Comparison of ENCODE assay signal across 9 cellular contexts in the genomic region with DNA sequence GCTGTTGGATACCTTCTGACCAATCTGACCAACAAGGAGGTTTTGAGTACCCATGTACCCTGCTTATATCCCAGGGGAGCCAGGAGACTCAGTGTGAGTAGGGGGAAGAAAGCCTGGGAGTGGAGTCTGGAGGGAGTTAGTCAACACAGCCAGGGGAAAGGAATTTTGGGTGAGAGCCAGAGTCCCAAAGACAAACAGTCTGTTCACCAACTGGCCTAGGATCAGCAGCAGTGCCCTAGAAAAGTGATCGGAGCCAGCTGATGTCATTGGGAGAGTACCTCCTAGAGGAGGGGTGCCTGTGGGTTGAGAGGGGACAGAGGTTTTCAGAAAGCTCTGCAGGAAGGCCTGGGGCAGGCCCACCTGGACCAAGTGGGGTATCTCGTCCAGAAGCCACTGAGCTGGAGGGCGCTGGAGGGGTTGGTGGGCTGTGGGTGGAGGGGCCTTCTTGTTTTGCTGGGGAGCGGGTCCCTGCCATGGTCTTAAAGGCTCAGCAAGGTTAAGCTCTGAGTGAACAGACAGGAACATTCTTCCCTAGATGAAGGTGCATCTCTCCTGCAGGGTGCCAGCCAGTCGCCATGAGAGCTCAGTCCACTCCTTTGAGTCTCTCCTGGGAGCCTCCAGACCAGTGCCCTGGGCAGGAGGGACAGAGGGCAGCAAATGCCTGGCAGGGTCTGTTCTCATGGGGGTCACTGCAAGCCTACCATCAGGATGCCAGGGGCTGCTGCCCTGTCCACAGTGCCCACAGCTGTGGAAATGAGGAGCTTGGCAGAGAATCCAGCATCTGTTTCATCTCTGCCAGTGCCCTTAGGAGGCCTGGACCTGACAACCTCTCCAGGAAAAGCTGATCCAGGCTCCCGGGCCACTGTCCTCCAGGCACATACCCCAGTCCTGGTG.
DNase-seq lines count a peak whose midpoint lies in the region; ATAC-seq, FAIRE-seq and TF ChIP-seq lines count a peak whose summit lies in the region.
"Had no signal": no experiment of that assay in that cellular context is flagged by ENCODE, and none has a peak within 500 bp of the region (broad histone marks: within the 10 kb centered on the region; RNA-seq: fewer than 3 reads in every experiment).

No MANE protein-coding gene starts in this region.

- H3K9me3 ChIP-seq in tibial artery = no peaks in the 10 kb centered on the region

- no peaks in the 10 kb centered on the region for H3K27me3 ChIP-seq in brain microvascular endothelial cell (replicated peaks)
- no peaks in the 10 kb centered on the region for H3K27me3 ChIP-seq in tibial artery

- no peak overlapping the region for H3K27ac ChIP-seq in brain microvascular endothelial cell
- H3K27ac ChIP-seq in tibial artery = peak overlapping the region; percentile 67 to 72

- DNase-seq in HTR-8/SVneo (ENCODE audit: insufficient read length, low spot score) (peak; percentile 37), brain microvascular endothelial cell (peak; percentile 38), left lobe of liver (ENCODE audit: low spot score) (peak; percentile 88), tibial artery (peak; percentile 64 to 90), NCI-H1930 (lab: John Stamatoyannopoulos, UW) (no peak)
- no peak for DNase-seq in activated CD4-positive, alpha-beta T cell treated with anti-CD3 and anti-CD28 coated beads for 48 hours
- DNase-seq: central memory CD4-positive, alpha-beta T cell; T-cell had no signal

- ATAC-seq in left lobe of liver (peak; percentile 83), HG02763 (IDR thresholded peaks at IDR 0.05; ENCODE audit: unreplicated experiment) (no peak)
- ATAC-seq: T-cell had no signal

- TF ChIP-seq CTCF in brain microvascular endothelial cell (IDR thresholded peaks at IDR 0.05; ENCODE audit: low read depth, low read length, missing control alignments) (no peak), tibial artery (IDR thresholded peaks at IDR 0.05) (no peak)

- in situ Hi-C loops in brain microvascular endothelial cell (cut with HindIII; ENCODE audit: low pct_ligation_motif_present, low sequenced_read_pairs) = no loop called here

- no peak for FAIRE-seq in HTR-8/SVneo (lab: Jason Lieb, UNC)

- H3K4me3 ChIP-seq in brain microvascular endothelial cell (ENCODE audit: low read depth, low read length) (no peak overlapping the region), tibial artery (no peak overlapping the region)

- H3K36me3 ChIP-seq in brain microvascular endothelial cell (replicated peaks) = no peaks in the 10 kb centered on the region
- H3K36me3 ChIP-seq in tibial artery = peaks cover 0 to 16% (median 4%) of the 10 kb centered on the region in 3 donors

- intact Hi-C loops in tibial artery (cut with DNase I; ENCODE audit: low total_unique reads) = no loop called here

- peaks cover 0 to 48% (median 30%) of the 10 kb centered on the region in 4 donors for H3K4me1 ChIP-seq in tibial artery

Comparison
In these comparisons a context has a peak if more than half of its experiments do, and no peak if none do; other contexts are left out.
1. DNase-seq: peak in HTR-8/SVneo (single experiment), brain microvascular endothelial cell (single experiment), left lobe of liver (single experiment) and tibial artery (2 of 2); none in activated CD4-positive, alpha-beta T cell treated with anti-CD3 and anti-CD28 coated beads for 48 hours (single experiment) and NCI-H1930 (0 of 2).